Comparison of ENCODE assay signal across 2 cellular contexts in the genomic region with DNA sequence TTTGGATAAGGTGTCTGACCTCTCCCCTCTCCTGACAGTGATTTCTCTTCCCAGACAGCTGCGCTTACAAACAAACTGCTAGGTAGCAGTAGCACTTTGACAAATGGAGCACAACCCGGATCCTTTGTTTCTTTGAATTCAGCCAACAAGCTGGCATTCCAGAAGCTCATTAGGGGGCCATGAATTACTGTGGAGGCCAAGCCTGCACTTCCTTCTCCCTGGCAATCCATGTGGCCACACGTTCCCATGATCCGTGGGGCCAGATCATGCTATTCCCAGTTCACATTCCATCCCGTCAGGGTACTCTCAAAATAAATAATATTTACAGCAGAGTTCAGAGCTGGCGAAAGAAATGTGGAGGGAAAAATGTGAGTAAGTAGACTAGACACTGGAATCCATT.
TF ChIP-seq lines count a peak whose summit lies in the region.

No MANE protein-coding gene starts in this region.

TF ChIP-seq in SK-N-SH, 30 proteins besides CTCF, POLR2A, EP300 and RAD21 (continued from another document):
- TF ChIP-seq, protein P1, sequence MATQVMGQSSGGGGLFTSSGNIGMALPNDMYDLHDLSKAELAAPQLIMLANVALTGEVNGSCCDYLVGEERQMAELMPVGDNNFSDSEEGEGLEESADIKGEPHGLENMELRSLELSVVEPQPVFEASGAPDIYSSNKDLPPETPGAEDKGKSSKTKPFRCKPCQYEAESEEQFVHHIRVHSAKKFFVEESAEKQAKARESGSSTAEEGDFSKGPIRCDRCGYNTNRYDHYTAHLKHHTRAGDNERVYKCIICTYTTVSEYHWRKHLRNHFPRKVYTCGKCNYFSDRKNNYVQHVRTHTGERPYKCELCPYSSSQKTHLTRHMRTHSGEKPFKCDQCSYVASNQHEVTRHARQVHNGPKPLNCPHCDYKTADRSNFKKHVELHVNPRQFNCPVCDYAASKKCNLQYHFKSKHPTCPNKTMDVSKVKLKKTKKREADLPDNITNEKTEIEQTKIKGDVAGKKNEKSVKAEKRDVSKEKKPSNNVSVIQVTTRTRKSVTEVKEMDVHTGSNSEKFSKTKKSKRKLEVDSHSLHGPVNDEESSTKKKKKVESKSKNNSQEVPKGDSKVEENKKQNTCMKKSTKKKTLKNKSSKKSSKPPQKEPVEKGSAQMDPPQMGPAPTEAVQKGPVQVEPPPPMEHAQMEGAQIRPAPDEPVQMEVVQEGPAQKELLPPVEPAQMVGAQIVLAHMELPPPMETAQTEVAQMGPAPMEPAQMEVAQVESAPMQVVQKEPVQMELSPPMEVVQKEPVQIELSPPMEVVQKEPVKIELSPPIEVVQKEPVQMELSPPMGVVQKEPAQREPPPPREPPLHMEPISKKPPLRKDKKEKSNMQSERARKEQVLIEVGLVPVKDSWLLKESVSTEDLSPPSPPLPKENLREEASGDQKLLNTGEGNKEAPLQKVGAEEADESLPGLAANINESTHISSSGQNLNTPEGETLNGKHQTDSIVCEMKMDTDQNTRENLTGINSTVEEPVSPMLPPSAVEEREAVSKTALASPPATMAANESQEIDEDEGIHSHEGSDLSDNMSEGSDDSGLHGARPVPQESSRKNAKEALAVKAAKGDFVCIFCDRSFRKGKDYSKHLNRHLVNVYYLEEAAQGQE (IDR thresholded peaks at IDR 0.05; ENCODE audit: low read depth, low read length), result no peak
- no peak for TF ChIP-seq TAF1 (IDR thresholded peaks at IDR 0.05; ENCODE audit: borderline replicate concordance, low read depth, low read length)
- TF ChIP-seq MEF2A (IDR thresholded peaks at IDR 0.05; ENCODE audit: borderline replicate concordance, low read depth), result no peak
- no peak for TF ChIP-seq CHD2 (IDR thresholded peaks at IDR 0.05; ENCODE audit: low read length, partially characterized antibody)
- TF ChIP-seq TEAD4 (IDR thresholded peaks at IDR 0.05; ENCODE audit: borderline replicate concordance, insufficient read depth), result no peak
- TF ChIP-seq RCOR1 (IDR thresholded peaks at IDR 0.05; ENCODE audit: low read length), result no peak
- no peak for TF ChIP-seq NRF1 (IDR thresholded peaks at IDR 0.05; ENCODE audit: low read depth, low read length)
- TF ChIP-seq, protein P2, sequence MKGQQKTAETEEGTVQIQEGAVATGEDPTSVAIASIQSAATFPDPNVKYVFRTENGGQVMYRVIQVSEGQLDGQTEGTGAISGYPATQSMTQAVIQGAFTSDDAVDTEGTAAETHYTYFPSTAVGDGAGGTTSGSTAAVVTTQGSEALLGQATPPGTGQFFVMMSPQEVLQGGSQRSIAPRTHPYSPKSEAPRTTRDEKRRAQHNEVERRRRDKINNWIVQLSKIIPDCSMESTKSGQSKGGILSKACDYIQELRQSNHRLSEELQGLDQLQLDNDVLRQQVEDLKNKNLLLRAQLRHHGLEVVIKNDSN (IDR thresholded peaks at IDR 0.05; ENCODE audit: borderline replicate concordance, low read depth), result no peak
- no peak for TF ChIP-seq POLR2AphosphoS5 (IDR thresholded peaks at IDR 0.05; ENCODE audit: low read depth, low read length)
- no peak for TF ChIP-seq SMC3 (IDR thresholded peaks at IDR 0.05; ENCODE audit: low read depth, low read length)
- TF ChIP-seq EZH2phosphoT487 (IDR thresholded peaks at IDR 0.05; ENCODE audit: borderline replicate concordance, low read depth), result no peak
- no peak for TF ChIP-seq PBX3 (IDR thresholded peaks at IDR 0.05)
- no peak for TF ChIP-seq RFX5 (IDR thresholded peaks at IDR 0.05; ENCODE audit: low read length)
- no peak for TF ChIP-seq RXRA (IDR thresholded peaks at IDR 0.05; ENCODE audit: borderline replicate concordance, low read depth)
- TF ChIP-seq FOSL2 (IDR thresholded peaks at IDR 0.05; ENCODE audit: borderline replicate concordance, low read depth), result no peak
- TF ChIP-seq GABPA (IDR thresholded peaks at IDR 0.05; ENCODE audit: low read depth), result no peak
- no peak for TF ChIP-seq JUND (IDR thresholded peaks at IDR 0.05)

TF ChIP-seq in SK-N-SH treated with all-trans-retinoic acid at 6 μM for 48 hours, 23 proteins besides CTCF, POLR2A, EP300 and RAD21 (continued from another document):
- no peak for TF ChIP-seq TSHZ2 (CRISPR knock-in tag; IDR thresholded peaks at IDR 0.05)
- no peak for TF ChIP-seq PATZ1 (CRISPR knock-in tag; IDR thresholded peaks at IDR 0.05; ENCODE audit: borderline replicate concordance)
- no peak for TF ChIP-seq RARB (CRISPR knock-in tag; IDR thresholded peaks at IDR 0.05)
- TF ChIP-seq GLIS3 (CRISPR knock-in tag; IDR thresholded peaks at IDR 0.05), result no peak
- TF ChIP-seq TOX (CRISPR knock-in tag; IDR thresholded peaks at IDR 0.05; ENCODE audit: borderline replicate concordance), result no peak
